Comparison of ENCODE assay signal across 1 cellular context in genomic region chr5:132788990-132789886, GRCh38.
TF ChIP-seq lines count a peak whose summit lies in the region.

No MANE protein-coding gene starts in this region.

TF ChIP-seq in GM23338, 12 proteins besides CTCF, POLR2A, EP300 and RAD21 (continued from another document):
- TF ChIP-seq REST (IDR thresholded peaks at IDR 0.05; ENCODE audit: unreplicated experiment) (no peak), POLR2AphosphoS5 (IDR thresholded peaks at IDR 0.05; ENCODE audit: low read depth) (no peak), ETS1 (IDR thresholded peaks at IDR 0.05) (no peak)
